ENCODE assay signal across 8 cellular contexts in the genomic region with DNA sequence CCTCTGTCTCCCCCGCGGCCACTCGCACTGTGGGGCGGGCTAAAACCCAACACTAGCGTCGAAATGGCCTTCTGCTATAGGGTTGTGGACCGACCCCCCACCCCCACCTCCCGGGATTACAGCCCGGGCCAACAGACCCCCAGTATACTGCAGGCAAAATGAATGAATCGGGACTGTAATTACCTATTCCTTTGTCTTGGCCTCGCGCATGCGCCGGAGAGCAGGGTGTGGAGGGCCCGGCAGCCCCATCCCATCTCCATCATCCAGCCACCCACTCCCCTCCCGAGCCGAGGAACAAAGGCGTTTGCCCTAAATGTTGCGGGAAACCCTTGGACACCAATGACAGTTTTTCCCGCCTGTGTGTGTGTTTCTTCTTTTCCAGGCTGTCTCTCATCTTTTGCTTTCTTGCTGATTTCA. TPM values are rescaled to one million over a fixed set of nuclear protein-coding genes. Genes with fewer than 3 reads are reported as not detected.
DNase-seq lines count a peak whose midpoint lies in the region; ATAC-seq and TF ChIP-seq lines count a peak whose summit lies in the region.

No MANE protein-coding gene starts in this region.

- H3K4me3 ChIP-seq in heart right ventricle = peak overlapping the region; percentile 25 to 70 (median 52)
- peak overlapping the region; percentile 93 for H3K4me3 ChIP-seq in iPS-11a (ENCODE audit: low read depth, low read length)
- H3K4me3 ChIP-seq in spleen = peak overlapping the region; percentile 40 to 87 (median 55)

- CTCF ChIA-PET in WTC11 (lab: Charles Lee) = no interaction called here

- H3K27me3 Mint-ChIP-seq in WTC11 (ENCODE audit: low read depth) = no peaks in the 10 kb centered on the region

- ATAC-seq in heart right ventricle (peak in 1 of 8 donors; percentile 17), Right ventricle myocardium inferior (no peak), HG03442 (IDR thresholded peaks at IDR 0.05; ENCODE audit: unreplicated experiment) (peak; percentile 9), WTC11 (peak; percentile 38)

- intact Hi-C loops in heart right ventricle (cut with DNase I) = loop anchor here in 5 of 10 donors (2.0 to 10.0 kb wide), 4 partner anchors 1086 to 1096 kb away; no protein-coding TSS in a partner anchor
- intact Hi-C loops in Right ventricle myocardium inferior (cut with DNase I) = no loop called here
- intact Hi-C loops in spleen (cut with DNase I; ENCODE audit: low total_unique reads) = loop anchor here (10.0 kb wide), 1 partner anchor 1096 kb away; no protein-coding TSS in a partner anchor

- H3K9me3 Mint-ChIP-seq in WTC11 = no peaks in the 10 kb centered on the region

- peaks cover 66% of the 10 kb centered on the region for H3K4me1 Mint-ChIP-seq in WTC11

- no peaks in the 10 kb centered on the region for H3K36me3 Mint-ChIP-seq in WTC11

- no peak for TF ChIP-seq POLR2A in spleen (IDR thresholded peaks at IDR 0.05)

- no peak for TF ChIP-seq CTCF in heart right ventricle (IDR thresholded peaks at IDR 0.05)
- TF ChIP-seq CTCF in WTC11 (IDR thresholded peaks at IDR 0.05) = no peak
- TF ChIP-seq CTCF in spleen (IDR thresholded peaks at IDR 0.05 in 8 of 11, conservative IDR thresholded peaks at IDR 0.05 in 3 of 11) = no peak

- H3K4me1 ChIP-seq in heart right ventricle = peaks cover 0 to 24% (median 17%) of the 10 kb centered on the region in 9 donors
- peaks cover 2 to 90% (median 46%) of the 10 kb centered on the region in 6 donors for H3K4me1 ChIP-seq in spleen

- H3K36me3 ChIP-seq in heart right ventricle (no peaks in the 10 kb centered on the region), spleen (no peaks in the 10 kb centered on the region)

- H3K27ac Mint-ChIP-seq in WTC11 = peak overlapping the region; percentile 63; the same call in 1 of the 2 replicates

- peak overlapping the region in 1 of 10 donors; percentile 91 for H3K27ac ChIP-seq in heart right ventricle
- H3K27ac ChIP-seq in spleen = peak overlapping the region in 7 of 8 donors; percentile 81 to 96 (median 88)

- DNase-seq in heart right ventricle (no peak), Right ventricle myocardium inferior (ENCODE audit: missing footprints) (no peak), WTC11 (ENCODE audit: low spot score) (peak; percentile 76), spleen (peak; percentile 84), HuH-7.5 (ENCODE audit: low spot score) (no peak), pons (ENCODE audit: low spot score) (no peak)

- POLR2A ChIA-PET in WTC11 (lab: Charles Lee) = no interaction called here

- H3K9me3 ChIP-seq in heart right ventricle = no peaks in the 10 kb centered on the region
- H3K9me3 ChIP-seq in spleen = no peaks in the 10 kb centered on the region

- H3K27me3 ChIP-seq in heart right ventricle = peaks cover 0 to 84% (median 51%) of the 10 kb centered on the region in 7 donors
- H3K27me3 ChIP-seq in spleen (replicated peaks in 1 of 7) = peaks cover 0 to 46% (median 18%) of the 10 kb centered on the region in 7 donors

- H3K4me3 Mint-ChIP-seq in WTC11 = peak overlapping the region; percentile 91

- WGBS in heart right ventricle, 2 donors = 8 to 11% methylated on average over 20 of the region's 20 CpGs
- 15 to 19% (median 17%) methylated on average over 19 to 20 of the region's 20 CpGs for WGBS in spleen, 5 donors

TF ChIP-seq in WTC11, 78 proteins besides CTCF, POLR2A, EP300 and RAD21 (continues in another document):
- TF ChIP-seq, protein P1, sequence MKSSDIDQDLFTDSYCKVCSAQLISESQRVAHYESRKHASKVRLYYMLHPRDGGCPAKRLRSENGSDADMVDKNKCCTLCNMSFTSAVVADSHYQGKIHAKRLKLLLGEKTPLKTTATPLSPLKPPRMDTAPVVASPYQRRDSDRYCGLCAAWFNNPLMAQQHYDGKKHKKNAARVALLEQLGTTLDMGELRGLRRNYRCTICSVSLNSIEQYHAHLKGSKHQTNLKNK (CRISPR knock-in tag; IDR thresholded peaks at IDR 0.05) = no peak
- TF ChIP-seq, protein P2, sequence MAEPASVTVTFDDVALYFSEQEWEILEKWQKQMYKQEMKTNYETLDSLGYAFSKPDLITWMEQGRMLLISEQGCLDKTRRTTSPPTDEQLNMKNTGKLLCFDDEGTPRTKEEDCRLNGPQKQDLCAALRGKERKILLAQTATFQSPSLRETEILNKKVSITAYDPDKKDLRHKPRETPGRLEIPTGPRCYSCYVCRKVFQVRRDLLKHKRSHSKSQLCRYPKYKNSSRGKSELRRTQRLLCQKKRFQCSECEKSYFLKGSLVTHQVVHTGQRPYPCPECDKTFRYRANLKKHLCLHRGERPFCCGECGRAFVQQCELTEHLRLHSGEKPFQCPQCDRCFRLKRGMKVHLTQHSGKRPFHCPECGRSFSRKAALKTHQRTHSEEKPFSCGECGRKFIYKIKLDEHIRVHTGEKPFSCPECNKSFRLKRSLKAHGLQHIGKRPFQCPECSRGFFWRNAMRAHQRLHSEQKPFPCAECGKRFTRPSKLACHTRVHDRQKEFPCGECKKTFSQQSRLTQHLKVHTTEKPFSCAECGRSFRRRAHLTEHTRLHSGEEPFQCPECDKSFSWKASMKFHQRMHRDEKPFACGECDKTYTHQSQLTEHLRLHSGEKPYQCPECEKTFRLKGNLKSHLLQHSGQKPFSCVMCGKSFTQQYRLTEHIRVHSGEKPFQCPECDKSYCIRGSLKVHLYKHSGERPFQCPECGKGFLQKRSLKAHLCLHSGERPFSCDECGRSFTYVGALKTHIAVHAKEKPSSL (CRISPR knock-in tag; conservative IDR thresholded peaks at IDR 0.05) = no peak
- TF ChIP-seq PRRX2 (CRISPR knock-in tag; IDR thresholded peaks at IDR 0.05) (no peak), ETV6 (CRISPR knock-in tag; IDR thresholded peaks at IDR 0.05) (0 out of 2 replicates have a peak, but pooled peaks have one; percentile 25), SOX15 (CRISPR knock-in tag; IDR thresholded peaks at IDR 0.05) (no peak), RELA (CRISPR knock-in tag; IDR thresholded peaks at IDR 0.05; ENCODE audit: borderline replicate concordance) (no peak), STAT6 (CRISPR knock-in tag; conservative IDR thresholded peaks at IDR 0.05; ENCODE audit: low read depth) (0 out of 2 replicates have a peak, but pooled peaks have one; percentile 16), OVOL2 (CRISPR knock-in tag; IDR thresholded peaks at IDR 0.05; ENCODE audit: borderline replicate concordance) (no peak), ZNF317 (CRISPR knock-in tag; IDR thresholded peaks at IDR 0.05; ENCODE audit: borderline replicate concordance, low read depth) (no peak), ZNF232 (CRISPR knock-in tag; IDR thresholded peaks at IDR 0.05) (peak; percentile 9; the same call in 1 of the 2 replicates), SMAD3 (CRISPR knock-in tag; IDR thresholded peaks at IDR 0.05; ENCODE audit: borderline replicate concordance) (no peak), MYBL2 (CRISPR knock-in tag; IDR thresholded peaks at IDR 0.05) (no peak), FOXP1 (CRISPR knock-in tag; IDR thresholded peaks at IDR 0.05; ENCODE audit: borderline replicate concordance) (no peak), ZNF396 (CRISPR knock-in tag; IDR thresholded peaks at IDR 0.05; ENCODE audit: borderline replicate concordance) (no peak), ERG (CRISPR knock-in tag; IDR thresholded peaks at IDR 0.05) (no peak)
- TF ChIP-seq, protein P3, sequence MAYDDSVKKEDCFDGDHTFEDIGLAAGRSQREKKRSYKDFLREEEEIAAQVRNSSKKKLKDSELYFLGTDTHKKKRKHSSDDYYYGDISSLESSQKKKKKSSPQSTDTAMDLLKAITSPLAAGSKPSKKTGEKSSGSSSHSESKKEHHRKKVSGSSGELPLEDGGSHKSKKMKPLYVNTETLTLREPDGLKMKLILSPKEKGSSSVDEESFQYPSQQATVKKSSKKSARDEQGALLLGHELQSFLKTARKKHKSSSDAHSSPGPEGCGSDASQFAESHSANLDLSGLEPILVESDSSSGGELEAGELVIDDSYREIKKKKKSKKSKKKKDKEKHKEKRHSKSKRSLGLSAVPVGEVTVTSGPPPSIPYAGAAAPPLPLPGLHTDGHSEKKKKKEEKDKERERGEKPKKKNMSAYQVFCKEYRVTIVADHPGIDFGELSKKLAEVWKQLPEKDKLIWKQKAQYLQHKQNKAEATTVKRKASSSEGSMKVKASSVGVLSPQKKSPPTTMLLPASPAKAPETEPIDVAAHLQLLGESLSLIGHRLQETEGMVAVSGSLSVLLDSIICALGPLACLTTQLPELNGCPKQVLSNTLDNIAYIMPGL (CRISPR knock-in tag; IDR thresholded peaks at IDR 0.05) = no peak

RNA-seq across cellular contexts. Expression of gene BASP1, which starts 1.6 kb away (rescaled TPM):
- 1 to 10 TPM in 7 of 10 donors, under 1 TPM in 3; 0.42 to 8.8 (median 1.6) TPM for total RNA-seq in heart right ventricle
- 1 to 10 TPM; 1.3 to 2.2 TPM for polyA plus RNA-seq in heart right ventricle
- 3.2 TPM for total RNA-seq in Right ventricle myocardium inferior
- total RNA-seq in WTC11 (2021) = 108 to 123 TPM (median 119 TPM) in 3 replicates
- 100 to 1,000 TPM in 5 of 7 donors, 10 to 100 TPM in 2; 81.8 to 168 (median 114) TPM for total RNA-seq in spleen
- 10 to 100 TPM; 44.5 to 64.9 (median 51.1) TPM for polyA plus RNA-seq in spleen

Comparison
In these comparisons a context has a peak if more than half of its experiments do, and no peak if none do; other contexts are left out.
1. DNase-seq: peak in WTC11 (single experiment) and spleen (single experiment); none in heart right ventricle (0 of 2), Right ventricle myocardium inferior (single experiment), HuH-7.5 (single experiment) and pons (single experiment).
2. RNA of gene BASP1, which starts 1.6 kb away (total RNA-seq): 81.8 to 168 TPM in spleen and 108 to 123 TPM in WTC11; 3.2 TPM in Right ventricle myocardium inferior (single experiment) and 0.42 to 8.8 TPM in heart right ventricle; every median in the first group is over 4 times any median in the second.
3. Peak in every context shown above with its lines, with median percentiles within 50 percentile points of each other: H3K4me3 ChIP-seq.